8 cellular contexts compared by ENCODE assay signal in genomic region chr5:134577796-134578577, GRCh38.
DNase-seq lines count a peak whose midpoint lies in the region; ATAC-seq and TF ChIP-seq lines count a peak whose summit lies in the region.

No MANE protein-coding gene starts in this region.

- peak; percentile 44 for ATAC-seq in GM21529 (IDR thresholded peaks at IDR 0.05; ENCODE audit: unreplicated experiment)
- no peak for ATAC-seq in GM19351 (IDR thresholded peaks at IDR 0.05; ENCODE audit: unreplicated experiment)

- peak; percentile 85 for TF ChIP-seq CTCF in cardiac fibroblast (IDR thresholded peaks at IDR 0.05; ENCODE audit: low read depth, low read length)

- peak; percentile 78 for DNase-seq in AG08396 (ENCODE audit: low spot score)
- DNase-seq in NCI-H2227 treated with DMSO at 0.1 percent for 48 hours (lab: John Stamatoyannopoulos, UW): peak; percentile 17
- DNase-seq in activated CD4-positive, CD25-positive, alpha-beta regulatory T cell treated with anti-CD3 and anti-CD28 coated beads, Interleukin-2, amount 50 U/mL, for 16 hours (ENCODE audit: low read depth, low spot score): peak; percentile 52
- peak; percentile 83 to 85 for DNase-seq in cardiac fibroblast (ENCODE audit: low read depth in 2 of 2)
- peak; percentile 68 for DNase-seq in kidney glomerular epithelial cell (lab: John Stamatoyannopoulos, UW)
- peak; percentile 63 for DNase-seq in stimulated activated CD4-positive, alpha-beta T cell treated with anti-CD3 and anti-CD28 coated beads, Interleukin-2, amount 100 ng/mL, for 4 hours (ENCODE audit: low read depth)

- H3K4me3 ChIP-seq in cardiac fibroblast (replicated peaks in 1 of 2; ENCODE audit: low read depth in 2 of 2, low read length in 2 of 2): no peak overlapping the region

Comparison
In these comparisons a context has a peak if more than half of its experiments do, and no peak if none do; other contexts are left out.
1. DNase-seq: peak in every context shown above with its lines; median percentile 84 in cardiac fibroblast; 78 in AG08396; 68 in kidney glomerular epithelial cell; 63 in stimulated activated CD4-positive, alpha-beta T cell treated with anti-CD3 and anti-CD28 coated beads, Interleukin-2, amount 100 ng/mL, for 4 hours; 52 in activated CD4-positive, CD25-positive, alpha-beta regulatory T cell treated with anti-CD3 and anti-CD28 coated beads, Interleukin-2, amount 50 U/mL, for 16 hours; 17 in NCI-H2227 treated with DMSO at 0.1 percent for 48 hours.